ENCODE assay signal across 8 cellular contexts in genomic region chr19:16070366-16070990, GRCh38.
A peak's percentile ranks its signal among the peaks of the same experiment; 100 is the strongest.
DNase-seq lines count a peak whose midpoint lies in the region; ATAC-seq and TF ChIP-seq lines count a peak whose summit lies in the region.

No MANE protein-coding gene starts in this region.

- TF ChIP-seq POLR2A in GM10847 (IDR thresholded peaks at IDR 0.05; ENCODE audit: extremely low read depth, insufficient read length) (peak; percentile 26), erythroblast (IDR thresholded peaks at IDR 0.05; ENCODE audit: low read length) (no peak)

- peak; percentile 38 to 75 for DNase-seq in Kasumi-1 (lab: John Stamatoyannopoulos, UW)
- DNase-seq in activated CD8-positive, alpha-beta memory T cell treated with anti-CD3 and anti-CD28 coated beads for 4 hours (ENCODE audit: low read depth in 2 of 2): peak; percentile 58 to 83
- DNase-seq in erythroblast (lab: John Stamatoyannopoulos, UW): peak; percentile 24 to 57
- DNase-seq in stimulated activated CD4-positive, alpha-beta T cell treated with anti-CD3 and anti-CD28 coated beads, Interleukin-12 subunit alpha, Interleukin-12 subunit beta, amount 100 ng/mL, for 4 hours: peak; percentile 72
- DNase-seq in pons (ENCODE audit: low spot score): no peak

- ATAC-seq in GM19395 (IDR thresholded peaks at IDR 0.05; ENCODE audit: unreplicated experiment): no peak
- ATAC-seq in GM19467 (IDR thresholded peaks at IDR 0.05; ENCODE audit: unreplicated experiment): no peak
